In the genomic region with DNA sequence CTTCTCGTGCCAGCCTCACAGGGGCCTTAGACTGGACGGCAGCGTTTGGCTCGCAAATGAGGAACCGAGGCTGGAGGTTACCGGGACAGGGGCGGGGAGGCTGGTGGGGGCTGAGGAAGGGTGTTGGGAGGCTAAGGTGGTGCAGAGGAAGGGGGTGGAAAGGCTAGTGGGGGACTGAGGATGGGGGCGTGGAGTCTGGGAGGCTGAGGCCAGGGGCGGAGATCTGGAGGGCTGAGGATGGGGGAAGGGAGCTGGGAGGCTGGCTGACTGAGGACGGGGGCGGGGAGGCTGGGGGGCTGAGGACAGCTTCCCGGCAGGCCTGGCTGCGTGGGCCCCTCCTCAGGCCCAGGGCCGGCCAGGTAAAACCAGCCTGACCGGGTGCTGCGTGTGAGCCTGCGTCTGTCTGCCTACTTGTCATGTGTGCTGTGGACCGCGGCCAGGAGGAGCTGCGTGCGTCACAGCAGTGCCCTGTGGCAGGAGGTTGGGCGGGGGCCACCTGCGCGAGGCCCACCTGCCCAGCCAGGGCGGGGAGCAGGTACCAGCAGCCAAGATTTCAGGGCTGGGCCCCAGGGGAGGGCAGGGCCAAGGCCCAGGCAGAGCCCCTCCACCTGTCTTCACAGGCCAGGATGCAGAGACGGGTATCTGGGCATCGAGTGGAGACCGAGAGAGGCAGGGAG, we compare ENCODE assay signal across 10 cellular contexts. TPM values are rescaled to one million over a fixed set of nuclear protein-coding genes. Genes with fewer than 3 reads are reported as not detected.
DNase-seq lines count a peak whose midpoint lies in the region; ATAC-seq and TF ChIP-seq lines count a peak whose summit lies in the region.
"Had no signal": no experiment of that assay in that cellular context is flagged by ENCODE, and none has a peak within 500 bp of the region (broad histone marks: within the 10 kb centered on the region; RNA-seq: fewer than 3 reads in every experiment).

No MANE protein-coding gene starts in this region.

- H3K36me3 Mint-ChIP-seq in dendritic cell treated with granulocyte-macrophage colony-stimulating factor and Interleukin-4, amounts not matched to agents 40 ng/mL and 50 ng/mL, for 4 days (ENCODE audit: low read depth) = no peaks in the 10 kb centered on the region

- peaks cover 41 to 50% of the 10 kb centered on the region in 2 experiments for H3K4me1 ChIP-seq in neutrophil (ENCODE audit: control insufficient read depth in 1 of 2, insufficient read depth in 1 of 2, low read depth in 1 of 2, low read length in 1 of 2)
- H3K4me1 ChIP-seq in adrenal gland (replicated peaks in 1 of 2) = peaks cover 0 to 16% of the 10 kb centered on the region in 2 donors

- H3K9me3 ChIP-seq in neutrophil (no peaks in the 10 kb centered on the region), adrenal gland (replicated peaks in 1 of 3) (no peaks in the 10 kb centered on the region)

- intact Hi-C loops in dendritic cell treated with granulocyte-macrophage colony-stimulating factor and Interleukin-4, amounts not matched to agents 40 ng/mL and 50 ng/mL, for 4 days (cut with micrococcal nuclease) = no loop called here
- intact Hi-C loops in adrenal gland (cut with DNase I) = no loop called here

- H3K27ac ChIP-seq in neutrophil (peak overlapping the region; percentile 98), adrenal gland (peak overlapping the region in 1 of 5 donors; percentile 81)

- WGBS in adrenal gland, 4 donors = 79 to 91% (median 85%) methylated on average over 18 to 28 of the region's 28 CpGs

- H3K4me1 Mint-ChIP-seq in dendritic cell treated with granulocyte-macrophage colony-stimulating factor and Interleukin-4, amounts not matched to agents 40 ng/mL and 50 ng/mL, for 4 days (ENCODE audit: low read depth) = peaks cover 80% of the 10 kb centered on the region

- H3K4me3 ChIP-seq in neutrophil (ENCODE audit: low read depth in 1 of 2, low read length in 1 of 2) (peak overlapping the region in 1 of 2 experiments; percentile 8), adrenal gland (no peak overlapping the region)

- TF ChIP-seq POLR2A in adrenal gland (IDR thresholded peaks at IDR 0.05) = no peak

- H3K27ac Mint-ChIP-seq in dendritic cell treated with granulocyte-macrophage colony-stimulating factor and Interleukin-4, amounts not matched to agents 40 ng/mL and 50 ng/mL, for 4 days = peak overlapping the region; percentile 86

- DNase-seq in DMS53 treated with DMSO at 0.1 percent for 48 hours (lab: John Stamatoyannopoulos, UW; ENCODE audit: unreplicated experiment) (peak; percentile 85), NCI-H2107 (lab: John Stamatoyannopoulos, UW) (peak; percentile 81), adrenal gland (no peak), amygdala (lab: John Stamatoyannopoulos, UW) (no peak), cerebellum (ENCODE audit: low spot score) (no peak)
- DNase-seq: activated CD8-positive, alpha-beta memory T cell treated with anti-CD3 and anti-CD28 coated beads for 24 hours; OCI-M1 had no signal

- H3K9me3 Mint-ChIP-seq in dendritic cell treated with granulocyte-macrophage colony-stimulating factor and Interleukin-4, amounts not matched to agents 40 ng/mL and 50 ng/mL, for 4 days = no peaks in the 10 kb centered on the region

- TF ChIP-seq CTCF in neutrophil (IDR thresholded peaks at IDR 0.05) (no peak), adrenal gland (IDR thresholded peaks at IDR 0.05) (no peak)

- ATAC-seq in HG03342 (IDR thresholded peaks at IDR 0.05; ENCODE audit: unreplicated experiment) = no peak

- peaks cover 1% of the 10 kb centered on the region for H3K27me3 Mint-ChIP-seq in dendritic cell treated with granulocyte-macrophage colony-stimulating factor and Interleukin-4, amounts not matched to agents 40 ng/mL and 50 ng/mL, for 4 days

- H3K27me3 ChIP-seq in neutrophil (no peaks in the 10 kb centered on the region), adrenal gland (no peaks in the 10 kb centered on the region)

- peak overlapping the region; percentile 30 for H3K4me3 Mint-ChIP-seq in dendritic cell treated with granulocyte-macrophage colony-stimulating factor and Interleukin-4, amounts not matched to agents 40 ng/mL and 50 ng/mL, for 4 days

- H3K36me3 ChIP-seq in neutrophil (no peaks in the 10 kb centered on the region), adrenal gland (replicated peaks in 1 of 2) (no peaks in the 10 kb centered on the region)

RNA-seq across cellular contexts. Expression of a gene that starts 9.4 kb away (rescaled TPM):
- total RNA-seq in adrenal gland (10 to 100 TPM; 40.7 to 99.2 (median 58.7) TPM), cerebellum (9.2 TPM)
- polyA plus RNA-seq in adrenal gland = 10 to 100 TPM in 2 of 3 donors, 1 to 10 TPM in 1; 7.2 to 70.0 (median 42.0) TPM

RNA-seq across cellular contexts. Expression of a gene that starts 32.7 kb away (rescaled TPM):
- total RNA-seq in adrenal gland = 10 to 100 TPM; 24.0 to 63.4 (median 47.0) TPM
- 10 to 100 TPM; 14.5 to 28.1 (median 23.0) TPM for polyA plus RNA-seq in adrenal gland
- total RNA-seq in cerebellum = 13.8 TPM

RNA-seq across cellular contexts. Expression of a gene that starts 32.9 kb away (rescaled TPM):
- total RNA-seq in adrenal gland = 10 to 100 TPM; 16.2 to 33.6 (median 24.9) TPM
- 10 to 100 TPM in 2 of 3 donors, 1 to 10 TPM in 1; 6.4 to 11.6 (median 11.3) TPM for polyA plus RNA-seq in adrenal gland
- 13.1 TPM for total RNA-seq in cerebellum

Comparison
In these comparisons a context has a peak if more than half of its experiments do, and no peak if none do; other contexts are left out.
1. DNase-seq: peak in DMS53 treated with DMSO at 0.1 percent for 48 hours (single experiment) and NCI-H2107 (single experiment); none in adrenal gland (0 of 7), amygdala (0 of 56) and cerebellum (single experiment).